ENCODE assay signal across 18 cellular contexts in the genomic region with DNA sequence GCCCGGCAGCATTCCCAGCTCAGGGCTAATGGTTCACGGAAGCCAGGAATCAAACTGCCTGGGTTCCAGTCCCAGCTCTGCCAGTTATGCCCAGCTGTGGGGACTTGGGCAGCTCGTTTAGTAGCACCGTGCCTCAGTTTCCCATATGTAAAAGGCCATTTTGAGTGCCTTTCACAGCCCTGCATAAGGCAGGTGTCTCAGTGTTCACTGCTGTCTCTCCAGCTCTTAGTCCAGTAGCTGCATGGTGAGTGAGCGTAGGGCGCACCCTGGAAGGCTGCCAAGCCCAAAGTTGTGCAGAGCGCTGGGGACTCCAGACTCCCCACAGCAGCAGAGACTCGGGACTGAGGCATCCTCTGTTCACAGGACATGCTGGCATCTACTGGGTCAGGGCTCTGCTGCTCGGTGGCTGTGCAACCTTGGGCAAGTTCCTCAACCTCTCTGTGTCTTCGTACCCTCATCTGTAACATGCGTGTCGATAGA. TPM values are rescaled to one million over a fixed set of nuclear protein-coding genes. Genes with fewer than 3 reads are reported as not detected.
DNase-seq lines count a peak whose midpoint lies in the region; ATAC-seq and TF ChIP-seq lines count a peak whose summit lies in the region.
"Had no signal": no experiment of that assay in that cellular context is flagged by ENCODE, and none has a peak within 500 bp of the region (broad histone marks: within the 10 kb centered on the region; RNA-seq: fewer than 3 reads in every experiment).

No MANE protein-coding gene starts in this region.

- no peak for TF ChIP-seq POLR2A in upper lobe of left lung (IDR thresholded peaks at IDR 0.05)

- CTCF ChIA-PET in RWPE1 (lab: Yijun Ruan, JAX): no interaction called here

- H3K4me3 ChIP-seq in osteoblast (ENCODE audit: insufficient read depth, low read length) (no peak overlapping the region), upper lobe of left lung (no peak overlapping the region)
- H3K4me3 ChIP-seq: SK-N-MC, uterus had no signal

- no peaks in the 10 kb centered on the region for H3K27me3 ChIP-seq in osteoblast (ENCODE audit: insufficient read depth, low read length)
- no peaks in the 10 kb centered on the region for H3K27me3 ChIP-seq in upper lobe of left lung
- H3K27me3 ChIP-seq: uterus had no signal

- no peaks in the 10 kb centered on the region for H3K9me3 ChIP-seq in osteoblast (ENCODE audit: low read depth, low read length)
- no peaks in the 10 kb centered on the region for H3K9me3 ChIP-seq in upper lobe of left lung
- H3K9me3 ChIP-seq: uterus had no signal

- no peak for DNase-seq in activated naive CD4-positive, alpha-beta T cell treated with anti-CD3 and anti-CD28 coated beads, Interleukin-2, amount 50 U/mL, for 72 hours (ENCODE audit: low spot score in 2 of 2)
- DNase-seq in activated naive CD4-positive, alpha-beta T cell treated with Interleukin-2 at 50 U/mL for 16 hours: no peak
- DNase-seq in RWPE1 (ENCODE audit: low spot score): no peak
- peak; percentile 77 for DNase-seq in osteoblast (ENCODE audit: insufficient read length, low spot score, missing footprints)
- no peak for DNase-seq in middle frontal gyrus (ENCODE audit: extremely low spot score, low spot score)
- DNase-seq in upper lobe of left lung: no peak
- DNase-seq: activated CD8-positive, alpha-beta memory T cell treated with anti-CD3 and anti-CD28 coated beads for 24 hours; central memory CD4-positive, alpha-beta T cell; DMS79; head of caudate nucleus; kidney; stimulated activated CD4-positive, alpha-beta T cell treated with anti-CD3 and anti-CD28 coated beads, Interleukin-4, amount 100 ng/mL, for 1 hour; uterus had no signal

- peak overlapping the region; percentile 73 to 75 for H3K27ac Mint-ChIP-seq in activated naive CD4-positive, alpha-beta T cell treated with anti-CD3 and anti-CD28 coated beads, Interleukin-2, amount 50 U/mL, for 72 hours

- H3K36me3 ChIP-seq in osteoblast (ENCODE audit: insufficient read depth, low read length): peaks cover 55% of the 10 kb centered on the region
- H3K36me3 ChIP-seq in upper lobe of left lung: peaks cover 12 to 54% (median 41%) of the 10 kb centered on the region in 4 donors
- H3K36me3 ChIP-seq: uterus had no signal

- peaks cover 60% of the 10 kb centered on the region for H4K20me1 ChIP-seq in osteoblast (ENCODE audit: insufficient read depth, low read length)

- ATAC-seq in activated naive CD4-positive, alpha-beta T cell treated with anti-CD3 and anti-CD28 coated beads, Interleukin-2, amount 50 U/mL, for 72 hours: no peak
- ATAC-seq in upper lobe of left lung (ENCODE audit: low FRiP score in 2 of 2): no peak
- ATAC-seq: stimulated activated memory B cell treated with anti-CD40 and anti-IgM and Interleukin-4, amounts not matched to agents 10 μg/mL and 1 μg/mL and 100 μg/mL, for 72 hours had no signal

- H3K79me2 ChIP-seq in osteoblast (ENCODE audit: insufficient read depth, low read length): peaks cover 51% of the 10 kb centered on the region

- TF ChIP-seq CTCF in RWPE1 (conservative IDR thresholded peaks at IDR 0.05; ENCODE audit: low read depth) (no peak), osteoblast (IDR thresholded peaks at IDR 0.05; ENCODE audit: extremely low read depth, low read depth, low read length) (no peak), upper lobe of left lung (IDR thresholded peaks at IDR 0.05) (no peak)

- H3K27ac ChIP-seq in RWPE1: peak overlapping the region; percentile 98
- H3K27ac ChIP-seq in osteoblast (ENCODE audit: low read depth, low read length): no peak overlapping the region
- no peak overlapping the region for H3K27ac ChIP-seq in upper lobe of left lung
- H3K27ac ChIP-seq: uterus had no signal

- POLR2A ChIA-PET in RWPE1 (lab: Yijun Ruan, JAX; ENCODE audit: low non-redundant PET): interaction anchor here (0.5 kb wide), 1 partner anchor 180 kb away, joined by 3 read pairs; no protein-coding TSS in a partner anchor

- no peak for TF ChIP-seq EP300 in upper lobe of left lung (IDR thresholded peaks at IDR 0.05)

- H3K4me1 ChIP-seq in osteoblast (ENCODE audit: insufficient read depth, low read length) (peaks cover 22% of the 10 kb centered on the region), upper lobe of left lung (peaks cover 24 to 40% (median 28%) of the 10 kb centered on the region in 4 donors)

- H3K4me2 ChIP-seq in osteoblast (ENCODE audit: insufficient read depth, low read length): no peak overlapping the region

- no peak overlapping the region for H2AFZ ChIP-seq in osteoblast (ENCODE audit: low read length)

- WGBS in upper lobe of left lung, 2 donors: 89 to 96% methylated on average over 3 to 12 of the region's 12 CpGs

- no peaks in the 10 kb centered on the region for H3K9me3 Mint-ChIP-seq in activated naive CD4-positive, alpha-beta T cell treated with anti-CD3 and anti-CD28 coated beads, Interleukin-2, amount 50 U/mL, for 72 hours
- H3K9me3 Mint-ChIP-seq: activated naive CD4-positive, alpha-beta T cell treated with anti-CD3 and anti-CD28 coated beads, Interleukin-2, amount 50 U/mL, for 24 hours; stimulated activated memory B cell treated with anti-CD40 and anti-IgM and Interleukin-4, amounts not matched to agents 10 μg/mL and 1 μg/mL and 100 μg/mL, for 72 hours had no signal

- peaks cover 19 to 28% of the 10 kb centered on the region in 2 donors for H3K36me3 Mint-ChIP-seq in activated naive CD4-positive, alpha-beta T cell treated with anti-CD3 and anti-CD28 coated beads, Interleukin-2, amount 50 U/mL, for 72 hours

RNA-seq across cellular contexts. Expression of a gene that starts 5.5 kb away (rescaled TPM):
- 1,000 to 10,000 TPM; 2,540 to 2,693 TPM for total RNA-seq in activated naive CD4-positive, alpha-beta T cell treated with anti-CD3 and anti-CD28 coated beads, Interleukin-2, amount 50 U/mL, for 72 hours
- total RNA-seq in osteoblast (223 and 310 TPM in 2 replicates), upper lobe of left lung (1,000 to 10,000 TPM in 2 of 6 donors, 100 to 1,000 TPM in 4; 308 to 1,892 (median 534) TPM)

RNA-seq across cellular contexts. Expression of a gene that starts 7.1 kb away (rescaled TPM):
- 1 to 10 TPM; 4.5 to 7.8 TPM for total RNA-seq in activated naive CD4-positive, alpha-beta T cell treated with anti-CD3 and anti-CD28 coated beads, Interleukin-2, amount 50 U/mL, for 72 hours
- total RNA-seq in osteoblast (0.29 TPM in 1 of 2 replicates, not detected in the other), upper lobe of left lung (10 to 100 TPM; 22.0 to 54.6 (median 36.0) TPM)
- total RNA-seq: LHCN-M2 had no signal

RNA-seq across cellular contexts. Expression of a gene that starts 14.6 kb away (rescaled TPM):
- not detected for total RNA-seq in activated naive CD4-positive, alpha-beta T cell treated with anti-CD3 and anti-CD28 coated beads, Interleukin-2, amount 50 U/mL, for 72 hours
- total RNA-seq in osteoblast (not detected in 2 replicates), upper lobe of left lung (10 to 100 TPM in 4 of 6 donors, 1 to 10 TPM in 1, under 1 TPM in 1; 0.92 to 48.6 (median 20.9) TPM)
- total RNA-seq: kidney, LHCN-M2, renal cortical epithelial cell had no signal

RNA-seq across cellular contexts. Expression of a gene that starts 16.4 kb away (rescaled TPM):
- total RNA-seq in activated naive CD4-positive, alpha-beta T cell treated with anti-CD3 and anti-CD28 coated beads, Interleukin-2, amount 50 U/mL, for 72 hours: 100 to 1,000 TPM; 192 to 343 TPM
- 37.3 and 66.9 TPM in 2 replicates for total RNA-seq in osteoblast
- 10 to 100 TPM in 5 of 6 donors, 1 to 10 TPM in 1; 6.5 to 31.6 (median 19.0) TPM for total RNA-seq in upper lobe of left lung

RNA-seq across cellular contexts. Expression of a gene that starts 21.0 kb away (rescaled TPM):
- total RNA-seq in activated naive CD4-positive, alpha-beta T cell treated with anti-CD3 and anti-CD28 coated beads, Interleukin-2, amount 50 U/mL, for 72 hours: under 1 TPM in 1 of 2 donors, not detected in 1; 0.32 TPM
- 0.36 and 1.2 TPM in 2 replicates for total RNA-seq in osteoblast
- under 1 TPM in 2 of 6 donors, not detected in 4; 0.20 to 0.34 TPM for total RNA-seq in upper lobe of left lung
